ENCODE assay signal across 16 cellular contexts in genomic region chr12:62737615-62738014, GRCh38.
A peak's percentile ranks its signal among the peaks of the same experiment; 100 is the strongest.
DNase-seq lines count a peak whose midpoint lies in the region; ATAC-seq and TF ChIP-seq lines count a peak whose summit lies in the region.
"Had no signal": no experiment of that assay in that cellular context is flagged by ENCODE, and none has a peak within 500 bp of the region (broad histone marks: within the 10 kb centered on the region; RNA-seq: fewer than 3 reads in every experiment).

No MANE protein-coding gene starts in this region.

- no peak overlapping the region for H3K18ac ChIP-seq in mesendoderm (ENCODE audit: low read length)

- DNase-seq in EH (ENCODE audit: low read depth) (peak; percentile 30), MG63 (peak; percentile 44), dorsolateral prefrontal cortex (no peak), mesendoderm (no peak), SIG-M5 (lab: John Stamatoyannopoulos, UW) (no peak), NCI-H146 treated with DMSO at 0.1 percent for 48 hours (lab: John Stamatoyannopoulos, UW; ENCODE audit: unreplicated experiment) (no peak), Ammon's horn (ENCODE audit: low spot score) (no peak)
- DNase-seq: DMS79, Kasumi-1, MM.1S, NCI-H1092, NCI-H1436, NCI-H1930, Peyer's patch had no signal

- peaks cover 2% of the 10 kb centered on the region for H3K79me1 ChIP-seq in mesendoderm (ENCODE audit: low read length)

- no peak overlapping the region for H3K4me2 ChIP-seq in mesendoderm (ENCODE audit: low read length)

- H2AK5ac ChIP-seq in mesendoderm (ENCODE audit: low read length): no peak overlapping the region

- H3K27ac ChIP-seq in dorsolateral prefrontal cortex: peak overlapping the region in 32 of 59 donors; percentile 0 to 75 (median 36)
- no peak overlapping the region for H3K27ac ChIP-seq in mesendoderm (ENCODE audit: low read depth, low read length)
- H3K27ac ChIP-seq: Peyer's patch, SJSA1 had no signal

- no peak overlapping the region for H3K23ac ChIP-seq in mesendoderm (ENCODE audit: low read length)

- peak overlapping the region; percentile 22 for H3K56ac ChIP-seq in mesendoderm (ENCODE audit: low read length)

- intact Hi-C loops in dorsolateral prefrontal cortex (cut with DNase I): no loop called here

- peaks cover 23% of the 10 kb centered on the region for H3K4me1 ChIP-seq in mesendoderm (ENCODE audit: control insufficient read depth, low read depth, low read length)
- H3K4me1 ChIP-seq: Peyer's patch had no signal

- no peak overlapping the region for H3K4ac ChIP-seq in mesendoderm (ENCODE audit: low read depth, low read length)

- TF ChIP-seq CTCF in dorsolateral prefrontal cortex (IDR thresholded peaks at IDR 0.05 in 54 of 56, conservative IDR thresholded peaks at IDR 0.05 in 2 of 56; ENCODE audit: low read depth in 1 of 56, partially characterized antibody in 56 of 56): no peak

- no peak overlapping the region for H3K4me3 ChIP-seq in MG63
- H3K4me3 ChIP-seq in dorsolateral prefrontal cortex: no peak overlapping the region
- H3K4me3 ChIP-seq in mesendoderm (ENCODE audit: low read length): no peak overlapping the region
- H3K4me3 ChIP-seq: Peyer's patch, SJSA1 had no signal

- no peaks in the 10 kb centered on the region for H3K36me3 ChIP-seq in MG63
- H3K36me3 ChIP-seq in mesendoderm (ENCODE audit: control insufficient read depth, insufficient read depth, low read length): no peaks in the 10 kb centered on the region
- H3K36me3 ChIP-seq: Peyer's patch, SJSA1 had no signal

- no peaks in the 10 kb centered on the region for H3K79me2 ChIP-seq in mesendoderm (ENCODE audit: control insufficient read depth, insufficient read depth, low read length)

- no peak overlapping the region for H2BK120ac ChIP-seq in mesendoderm (ENCODE audit: low read depth, low read length)

- H2BK5ac ChIP-seq in mesendoderm (ENCODE audit: low read length): peak overlapping the region; percentile 3

- no peaks in the 10 kb centered on the region for H3K9me3 ChIP-seq in MG63
- H3K9me3 ChIP-seq: Peyer's patch, SJSA1 had no signal

- H3K27me3 ChIP-seq in MG63 (no peaks in the 10 kb centered on the region), dorsolateral prefrontal cortex (no peaks in the 10 kb centered on the region), mesendoderm (ENCODE audit: insufficient read depth, low read length, poor library complexity) (no peaks in the 10 kb centered on the region)
- H3K27me3 ChIP-seq: Peyer's patch, SJSA1 had no signal

- ATAC-seq in GM21723 (IDR thresholded peaks at IDR 0.05; ENCODE audit: unreplicated experiment): no peak

- WGBS in mesendoderm (ENCODE audit: extremely low coverage, insufficient coverage, low lambda C conversion rate): no CpG with 5 or more reads among the region's 2 CpGs

- no peak overlapping the region for H3K9ac ChIP-seq in mesendoderm (ENCODE audit: low read length)

- no peak overlapping the region for H4K5ac ChIP-seq in mesendoderm (ENCODE audit: low read length)

- H2BK15ac ChIP-seq in mesendoderm (replicated peaks; ENCODE audit: low read depth): no peak overlapping the region

- H4K8ac ChIP-seq in mesendoderm (ENCODE audit: low read depth, low read length): no peak overlapping the region

Comparison
In these comparisons a context has a peak if more than half of its experiments do, and no peak if none do; other contexts are left out.
1. DNase-seq: peak in EH (single experiment) and MG63 (single experiment); none in dorsolateral prefrontal cortex (0 of 10), mesendoderm (single experiment), SIG-M5 (single experiment), NCI-H146 treated with DMSO at 0.1 percent for 48 hours (single experiment) and Ammon's horn (single experiment).